Comparison of ENCODE assay signal across 17 cellular contexts in the genomic region with DNA sequence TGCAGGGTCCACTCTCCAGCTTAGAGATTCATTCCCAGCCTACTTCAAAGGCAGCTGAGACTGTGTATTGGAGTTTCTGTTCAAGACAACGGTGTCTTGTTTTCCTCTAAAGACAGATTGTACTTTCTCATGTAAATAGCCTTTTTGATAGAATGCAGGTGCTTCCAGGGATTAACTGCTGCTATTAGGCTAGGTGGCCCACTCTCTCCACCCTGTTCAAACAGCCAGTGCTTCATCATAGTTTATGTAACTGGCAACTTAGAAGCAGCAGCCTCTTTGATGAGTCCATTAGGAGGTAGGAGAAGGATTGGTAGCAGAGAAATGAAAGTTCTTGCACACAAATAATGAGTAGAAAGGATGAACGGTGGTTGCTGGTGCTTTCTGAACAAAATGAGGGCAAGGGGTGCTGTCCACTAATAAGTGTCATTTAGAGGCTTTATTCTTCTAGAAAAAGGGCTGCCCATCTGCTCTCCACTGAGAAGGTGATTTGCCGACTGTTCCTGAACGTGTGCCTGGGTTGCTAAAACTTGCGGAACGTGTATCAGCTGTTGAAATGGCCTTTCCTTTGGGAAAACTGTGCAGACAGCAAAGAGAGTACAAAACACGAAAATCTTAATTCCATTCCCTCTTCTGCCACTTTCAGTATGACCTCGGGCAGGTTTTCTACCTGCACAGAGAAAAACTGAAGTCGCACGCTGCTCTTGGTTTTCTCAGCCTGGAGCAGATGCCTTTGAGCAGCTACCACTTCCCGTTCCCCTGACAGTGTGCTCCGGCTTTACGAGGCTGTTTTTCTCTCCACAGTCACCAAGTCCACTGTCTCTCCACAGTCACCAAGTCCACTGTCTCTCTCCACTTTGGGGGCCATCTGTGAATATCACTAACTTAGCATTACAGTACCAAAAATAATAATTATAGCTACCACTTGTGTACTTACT.
DNase-seq lines count a peak whose midpoint lies in the region; ATAC-seq and TF ChIP-seq lines count a peak whose summit lies in the region.
"Had no signal": no experiment of that assay in that cellular context is flagged by ENCODE, and none has a peak within 500 bp of the region (broad histone marks: within the 10 kb centered on the region; RNA-seq: fewer than 3 reads in every experiment).

No MANE protein-coding gene starts in this region.

- H3K27ac ChIP-seq in cardiac muscle cell (peak overlapping the region; percentile 48), right atrium auricular region (no peak overlapping the region)
- H3K27ac ChIP-seq: A549 had no signal

- peak overlapping the region; percentile 3 for H3K4me3 Mint-ChIP-seq in mesothelial cell of epicardium
- H3K4me3 Mint-ChIP-seq in activated T-helper 1 cell treated with anti-CD3 and anti-CD28 coated beads, Interleukin-12 subunit alpha, Interleukin-12 subunit beta, Interleukin-2, Interleukin-4 antibody, amounts not matched to agents 30 ng/mL and 10 ng/mL and 1 ng/mL, durations not matched to agents 14 hours and 24 hours and 36 hours: no peak overlapping the region
- H3K4me3 Mint-ChIP-seq: CD4-positive, alpha-beta memory T cell had no signal

- peaks cover 20% of the 10 kb centered on the region for H3K4me1 Mint-ChIP-seq in mesothelial cell of epicardium
- H3K4me1 Mint-ChIP-seq in activated T-helper 1 cell treated with anti-CD3 and anti-CD28 coated beads, Interleukin-12 subunit alpha, Interleukin-12 subunit beta, Interleukin-2, Interleukin-4 antibody, amounts not matched to agents 30 ng/mL and 10 ng/mL and 1 ng/mL, durations not matched to agents 14 hours and 24 hours and 36 hours (ENCODE audit: low read depth): peaks cover 5% of the 10 kb centered on the region
- H3K4me1 Mint-ChIP-seq: CD4-positive, alpha-beta memory T cell had no signal

- no peaks in the 10 kb centered on the region for H3K9me3 Mint-ChIP-seq in mesothelial cell of epicardium
- no peaks in the 10 kb centered on the region for H3K9me3 Mint-ChIP-seq in activated T-helper 1 cell treated with anti-CD3 and anti-CD28 coated beads, Interleukin-12 subunit alpha, Interleukin-12 subunit beta, Interleukin-2, Interleukin-4 antibody, amounts not matched to agents 30 ng/mL and 10 ng/mL and 1 ng/mL, durations not matched to agents 14 hours and 24 hours and 36 hours
- H3K9me3 Mint-ChIP-seq: CD4-positive, alpha-beta memory T cell had no signal

- H3K27me3 Mint-ChIP-seq in mesothelial cell of epicardium (ENCODE audit: low read depth): peaks cover 6% of the 10 kb centered on the region
- peaks cover 5% of the 10 kb centered on the region for H3K27me3 Mint-ChIP-seq in activated T-helper 1 cell treated with anti-CD3 and anti-CD28 coated beads, Interleukin-12 subunit alpha, Interleukin-12 subunit beta, Interleukin-2, Interleukin-4 antibody, amounts not matched to agents 30 ng/mL and 10 ng/mL and 1 ng/mL, durations not matched to agents 14 hours and 24 hours and 36 hours (ENCODE audit: insufficient read depth)

- H3K4me1 ChIP-seq in cardiac muscle cell (ENCODE audit: low read depth) (peaks cover 30% of the 10 kb centered on the region), right atrium auricular region (no peaks in the 10 kb centered on the region)
- H3K4me1 ChIP-seq: A549 had no signal

- TF ChIP-seq CTCF in cardiac muscle cell (IDR thresholded peaks at IDR 0.05; ENCODE audit: low read depth, low read length) (no peak), right atrium auricular region (IDR thresholded peaks at IDR 0.05) (no peak), mesothelial cell of epicardium (IDR thresholded peaks at IDR 0.05; ENCODE audit: unreplicated experiment) (no peak)

- DNase-seq in cardiac muscle cell (ENCODE audit: low read depth in 1 of 2, low spot score in 1 of 2): no peak
- no peak for DNase-seq in right atrium auricular region (ENCODE audit: low spot score)
- peak; percentile 60 for DNase-seq in amniotic epithelial cell (ENCODE audit: low read depth)
- DNase-seq in mesothelial cell of epicardium (ENCODE audit: low spot score in 2 of 2, unreplicated experiment in 2 of 2): no peak
- no peak for DNase-seq in activated T-helper 1 cell treated with anti-CD3 and anti-CD28 coated beads, Interleukin-12 subunit alpha, Interleukin-12 subunit beta, Interleukin-2, Interleukin-4 antibody, amounts not matched to agents 30 ng/mL and 10 ng/mL and 1 ng/mL, durations not matched to agents 14 hours and 24 hours and 36 hours (ENCODE audit: low spot score)
- DNase-seq in posterior cingulate gyrus: no peak
- DNase-seq: CD4-positive, alpha-beta memory T cell; DMS153; KBM-7; NCI-H1105 treated with DMSO at 0.1 percent for 48 hours; NCI-H1694; NCI-H2081 treated with DMSO at 0.1 percent for 48 hours; NCI-H510A; Right ventricle myocardium superior had no signal

- H3K27me3 ChIP-seq in cardiac muscle cell (no peaks in the 10 kb centered on the region), right atrium auricular region (no peaks in the 10 kb centered on the region)

- intact Hi-C loops in activated T-helper 1 cell treated with anti-CD3 and anti-CD28 coated beads, Interleukin-12 subunit alpha, Interleukin-12 subunit beta, Interleukin-2, Interleukin-4 antibody, amounts not matched to agents 30 ng/mL and 10 ng/mL and 1 ng/mL, durations not matched to agents 14 hours and 24 hours and 36 hours (cut with micrococcal nuclease): loop anchor here (5.0 kb wide), 1 partner anchor 231 kb away; the partner anchor contains the start of gene KIF26B
- intact Hi-C loops in posterior cingulate gyrus (cut with DNase I): no loop called here

- no peak for ATAC-seq in GM21786 (IDR thresholded peaks at IDR 0.05; ENCODE audit: unreplicated experiment)
- ATAC-seq: A549, GM12878 had no signal

- H3K9me3 ChIP-seq in cardiac muscle cell (ENCODE audit: low read depth): no peaks in the 10 kb centered on the region
- no peaks in the 10 kb centered on the region for H3K9me3 ChIP-seq in right atrium auricular region
- H3K9me3 ChIP-seq: A549 had no signal

- H3K27ac Mint-ChIP-seq in mesothelial cell of epicardium: peak overlapping the region; percentile 50
- no peak overlapping the region for H3K27ac Mint-ChIP-seq in activated T-helper 1 cell treated with anti-CD3 and anti-CD28 coated beads, Interleukin-12 subunit alpha, Interleukin-12 subunit beta, Interleukin-2, Interleukin-4 antibody, amounts not matched to agents 30 ng/mL and 10 ng/mL and 1 ng/mL, durations not matched to agents 14 hours and 24 hours and 36 hours
- H3K27ac Mint-ChIP-seq: CD4-positive, alpha-beta memory T cell had no signal

- H3K36me3 ChIP-seq in cardiac muscle cell (no peaks in the 10 kb centered on the region), right atrium auricular region (no peaks in the 10 kb centered on the region)

- H3K4me3 ChIP-seq in cardiac muscle cell (no peak overlapping the region), right atrium auricular region (no peak overlapping the region)
- H3K4me3 ChIP-seq: A549, GM12878 had no signal

- H3K36me3 Mint-ChIP-seq in mesothelial cell of epicardium: no peaks in the 10 kb centered on the region
- no peaks in the 10 kb centered on the region for H3K36me3 Mint-ChIP-seq in activated T-helper 1 cell treated with anti-CD3 and anti-CD28 coated beads, Interleukin-12 subunit alpha, Interleukin-12 subunit beta, Interleukin-2, Interleukin-4 antibody, amounts not matched to agents 30 ng/mL and 10 ng/mL and 1 ng/mL, durations not matched to agents 14 hours and 24 hours and 36 hours (ENCODE audit: low read depth)
- H3K36me3 Mint-ChIP-seq: CD4-positive, alpha-beta memory T cell had no signal
